In genomic region chr5:153900703-153901395, GRCh38 we compare ENCODE assay signal across 15 cellular contexts.
A peak's percentile ranks its signal among the peaks of the same experiment; 100 is the strongest.
DNase-seq lines count a peak whose midpoint lies in the region; ATAC-seq and TF ChIP-seq lines count a peak whose summit lies in the region.
"Had no signal": no experiment of that assay in that cellular context is flagged by ENCODE, and none has a peak within 500 bp of the region (broad histone marks: within the 10 kb centered on the region; RNA-seq: fewer than 3 reads in every experiment).

No MANE protein-coding gene starts in this region.

- peak overlapping the region in 3 of 4 donors; percentile 12 to 52 (median 24) for H3K27ac ChIP-seq in gastrocnemius medialis
- H3K27ac ChIP-seq: WERI-Rb-1 had no signal

- H3K27me3 Mint-ChIP-seq in activated T-helper 2 cell treated with anti-CD3 and anti-CD28 coated beads, Interferon-gamma antibody, Interleukin-2, Interleukin-4, amounts not matched to agents 10 μg/mL and 5 μg/mL and 100 μg/mL, durations not matched to agents 14 hours and 24 hours and 36 hours (ENCODE audit: low read depth) = no peaks in the 10 kb centered on the region

- no peaks in the 10 kb centered on the region for H3K9me3 ChIP-seq in adipocyte (ENCODE audit: control insufficient read depth, low read length)
- no peaks in the 10 kb centered on the region for H3K9me3 ChIP-seq in gastrocnemius medialis

- H3K36me3 ChIP-seq in adipocyte (ENCODE audit: control insufficient read depth, insufficient read depth, low read length, severe bottlenecking) (no peaks in the 10 kb centered on the region), gastrocnemius medialis (no peaks in the 10 kb centered on the region)
- H3K36me3 ChIP-seq: WERI-Rb-1 had no signal

- no peaks in the 10 kb centered on the region for H3K36me3 Mint-ChIP-seq in activated T-helper 2 cell treated with anti-CD3 and anti-CD28 coated beads, Interferon-gamma antibody, Interleukin-2, Interleukin-4, amounts not matched to agents 10 μg/mL and 5 μg/mL and 100 μg/mL, durations not matched to agents 14 hours and 24 hours and 36 hours (ENCODE audit: low read depth)
- H3K36me3 Mint-ChIP-seq: CD8-positive, alpha-beta memory T cell had no signal

- H3K4me3 ChIP-seq in adipocyte (ENCODE audit: low read length) = no peak overlapping the region
- no peak overlapping the region for H3K4me3 ChIP-seq in fibroblast of pulmonary artery (replicated peaks; ENCODE audit: low read depth, low read length)
- no peak overlapping the region for H3K4me3 ChIP-seq in gastrocnemius medialis

- DNase-seq in ELR (ENCODE audit: low read depth) (peak; percentile 77), adipocyte (ENCODE audit: low read depth) (peak; percentile 90), fibroblast of pulmonary artery (ENCODE audit: low read depth) (peak; percentile 40), gastrocnemius medialis (no peak), hypothalamus (lab: John Stamatoyannopoulos, UW) (no peak), NCI-H2196 treated with DMSO at 0.1 percent for 48 hours (lab: John Stamatoyannopoulos, UW; ENCODE audit: unreplicated experiment) (no peak)
- DNase-seq in activated T-helper 2 cell treated with anti-CD3 and anti-CD28 coated beads, Interferon-gamma antibody, Interleukin-2, Interleukin-4, amounts not matched to agents 10 μg/mL and 5 μg/mL and 100 μg/mL, durations not matched to agents 14 hours and 24 hours and 36 hours (ENCODE audit: low spot score) = no peak
- DNase-seq: activated T-cell treated with anti-CD3 and anti-CD28 coated beads, Interleukin-2, amount 50 U/mL, for 1 hour; caudate nucleus; CD8-positive, alpha-beta memory T cell; left colon; NCI-H446 treated with DMSO at 0.1 percent for 48 hours; SHP77 treated with DMSO at 0.1 percent for 48 hours; WERI-Rb-1 had no signal

- H3K4me1 Mint-ChIP-seq in activated T-helper 2 cell treated with anti-CD3 and anti-CD28 coated beads, Interferon-gamma antibody, Interleukin-2, Interleukin-4, amounts not matched to agents 10 μg/mL and 5 μg/mL and 100 μg/mL, durations not matched to agents 14 hours and 24 hours and 36 hours (ENCODE audit: low read depth) = no peaks in the 10 kb centered on the region
- H3K4me1 Mint-ChIP-seq: CD8-positive, alpha-beta memory T cell had no signal

- H3K9ac ChIP-seq in adipocyte (ENCODE audit: low read length) = peak overlapping the region; percentile 80

- no peak for TF ChIP-seq CTCF in fibroblast of pulmonary artery (IDR thresholded peaks at IDR 0.05; ENCODE audit: low read length, missing control alignments)
- no peak for TF ChIP-seq CTCF in gastrocnemius medialis (IDR thresholded peaks at IDR 0.05 in 4 of 5, conservative IDR thresholded peaks at IDR 0.05 in 1 of 5)

- in situ Hi-C loops in gastrocnemius medialis (cut with MboI; ENCODE audit: low sequenced_read_pairs in 4 of 4) = no loop called here

- TF ChIP-seq POLR2A in gastrocnemius medialis (IDR thresholded peaks at IDR 0.05) = no peak

- ATAC-seq in gastrocnemius medialis = peak; percentile 67 to 75
- no peak for ATAC-seq in HG02571 (IDR thresholded peaks at IDR 0.05; ENCODE audit: unreplicated experiment)
- ATAC-seq: left colon had no signal

- H3K27me3 ChIP-seq in adipocyte (replicated peaks; ENCODE audit: control insufficient read depth, insufficient read depth, low read length) (no peaks in the 10 kb centered on the region), gastrocnemius medialis (no peaks in the 10 kb centered on the region)

- intact Hi-C loops in gastrocnemius medialis (cut with DNase I; ENCODE audit: low total_unique reads) = no loop called here
- intact Hi-C loops in activated T-helper 2 cell treated with anti-CD3 and anti-CD28 coated beads, Interferon-gamma antibody, Interleukin-2, Interleukin-4, amounts not matched to agents 10 μg/mL and 5 μg/mL and 100 μg/mL, durations not matched to agents 14 hours and 24 hours and 36 hours (cut with micrococcal nuclease) = no loop called here

- H3K9me3 Mint-ChIP-seq in activated T-helper 2 cell treated with anti-CD3 and anti-CD28 coated beads, Interferon-gamma antibody, Interleukin-2, Interleukin-4, amounts not matched to agents 10 μg/mL and 5 μg/mL and 100 μg/mL, durations not matched to agents 14 hours and 24 hours and 36 hours = no peaks in the 10 kb centered on the region
- H3K9me3 Mint-ChIP-seq: CD8-positive, alpha-beta memory T cell had no signal

- H3K27ac Mint-ChIP-seq in activated T-helper 2 cell treated with anti-CD3 and anti-CD28 coated beads, Interferon-gamma antibody, Interleukin-2, Interleukin-4, amounts not matched to agents 10 μg/mL and 5 μg/mL and 100 μg/mL, durations not matched to agents 14 hours and 24 hours and 36 hours = no peak overlapping the region
- H3K27ac Mint-ChIP-seq: CD8-positive, alpha-beta memory T cell had no signal

- H3K4me1 ChIP-seq in adipocyte (ENCODE audit: control insufficient read depth, insufficient read depth, low read length) (peaks cover 51% of the 10 kb centered on the region), gastrocnemius medialis (no peaks in the 10 kb centered on the region)

- no peak overlapping the region for H3K4me3 Mint-ChIP-seq in activated T-helper 2 cell treated with anti-CD3 and anti-CD28 coated beads, Interferon-gamma antibody, Interleukin-2, Interleukin-4, amounts not matched to agents 10 μg/mL and 5 μg/mL and 100 μg/mL, durations not matched to agents 14 hours and 24 hours and 36 hours (ENCODE audit: low read depth)
- H3K4me3 Mint-ChIP-seq: CD8-positive, alpha-beta memory T cell had no signal

Comparison
In these comparisons a context has a peak if more than half of its experiments do, and no peak if none do; other contexts are left out.
1. DNase-seq: peak in ELR (single experiment), adipocyte (single experiment) and fibroblast of pulmonary artery (single experiment); none in gastrocnemius medialis (0 of 2), hypothalamus (0 of 51), activated T-helper 2 cell treated with anti-CD3 and anti-CD28 coated beads, Interferon-gamma antibody, Interleukin-2, Interleukin-4, amounts not matched to agents 10 μg/mL and 5 μg/mL and 100 μg/mL, durations not matched to agents 14 hours and 24 hours and 36 hours (single experiment) and NCI-H2196 treated with DMSO at 0.1 percent for 48 hours (single experiment).